In genomic region chr2:38720613-38721241, GRCh38 we compare ENCODE assay signal across 8 cellular contexts. TPM values are rescaled to one million over a fixed set of nuclear protein-coding genes. Genes with fewer than 3 reads are reported as not detected.
DNase-seq lines count a peak whose midpoint lies in the region; FAIRE-seq and TF ChIP-seq lines count a peak whose summit lies in the region.

No MANE protein-coding gene starts in this region.

- H3K27me3 ChIP-seq in small intestine (ENCODE audit: control insufficient read depth in 2 of 2, insufficient read depth in 2 of 2, low read length in 2 of 2), result no peaks in the 10 kb centered on the region

- H3K4me1 Mint-ChIP-seq in activated naive CD4-positive, alpha-beta T cell treated with anti-CD3 and anti-CD28 coated beads, Interleukin-2, amount 10 ng/mL, durations not matched to agents 7 days and 5 days, result peaks cover 40% of the 10 kb centered on the region

- peak overlapping the region; percentile 45 for H3K27ac Mint-ChIP-seq in activated naive CD4-positive, alpha-beta T cell treated with anti-CD3 and anti-CD28 coated beads, Interleukin-2, amount 10 ng/mL, durations not matched to agents 7 days and 5 days

- H3K4me1 ChIP-seq in small intestine (ENCODE audit: control insufficient read depth in 2 of 2, insufficient read depth in 1 of 2, low read depth in 1 of 2, low read length in 1 of 2), result no peaks in the 10 kb centered on the region

- no peaks in the 10 kb centered on the region for H3K36me3 ChIP-seq in small intestine (ENCODE audit: control insufficient read depth in 2 of 2, insufficient read depth in 2 of 2, low read length in 2 of 2)

- no peak for FAIRE-seq in small intestine (lab: Jason Lieb, UNC)

- peaks cover 5% of the 10 kb centered on the region for H3K9me3 Mint-ChIP-seq in activated naive CD4-positive, alpha-beta T cell treated with anti-CD3 and anti-CD28 coated beads, Interleukin-2, amount 10 ng/mL, durations not matched to agents 7 days and 5 days

- H3K4me3 ChIP-seq in retinal pigment epithelial cell (ENCODE audit: low read length), result no peak overlapping the region
- H3K4me3 ChIP-seq in small intestine (ENCODE audit: low read depth in 1 of 2, low read length in 2 of 2), result no peak overlapping the region

- no peak overlapping the region for H3K4me3 Mint-ChIP-seq in activated naive CD4-positive, alpha-beta T cell treated with anti-CD3 and anti-CD28 coated beads, Interleukin-2, amount 10 ng/mL, durations not matched to agents 7 days and 5 days

- H3K27ac ChIP-seq in small intestine (ENCODE audit: low read depth in 1 of 2, low read length in 1 of 2), result no peak overlapping the region

- peaks cover 40% of the 10 kb centered on the region for H3K36me3 Mint-ChIP-seq in activated naive CD4-positive, alpha-beta T cell treated with anti-CD3 and anti-CD28 coated beads, Interleukin-2, amount 10 ng/mL, durations not matched to agents 7 days and 5 days

- no peak for TF ChIP-seq CTCF in retinal pigment epithelial cell (conservative IDR thresholded peaks at IDR 0.05; ENCODE audit: low read depth, low read length)

- H3K27me3 Mint-ChIP-seq in activated naive CD4-positive, alpha-beta T cell treated with anti-CD3 and anti-CD28 coated beads, Interleukin-2, amount 10 ng/mL, durations not matched to agents 7 days and 5 days, result no peaks in the 10 kb centered on the region

- CTCF ChIA-PET in activated naive CD4-positive, alpha-beta T cell treated with anti-CD3 and anti-CD28 coated beads, Interleukin-2, amount 10 ng/mL, durations not matched to agents 7 days and 5 days (lab: Charles Lee), result interaction anchor here (9.1 to 12.3 kb wide), 2 partner anchors 117 to 138 kb away, joined by 91 to 130 read pairs; partner anchors contain the start of gene HNRNPLL

- H3K9me3 ChIP-seq in small intestine (ENCODE audit: control insufficient read depth, low read depth), result no peaks in the 10 kb centered on the region

- 59 to 76% (median 67%) methylated on average over 4 of the region's 4 CpGs for WGBS in small intestine, 3 donors

- no peak for DNase-seq in activated naive CD4-positive, alpha-beta T cell treated with anti-CD3 and anti-CD28 coated beads, Interleukin-2, amount 10 ng/mL, durations not matched to agents 7 days and 5 days
- no peak for DNase-seq in activated naive CD4-positive, alpha-beta T cell (lab: John Stamatoyannopoulos, UW)
- peak; percentile 14 for DNase-seq in T1000 (lab: John Stamatoyannopoulos, UW)
- peak; percentile 97 for DNase-seq in fibroblast of the conjunctiva (ENCODE audit: low read depth)
- DNase-seq in retinal pigment epithelial cell (ENCODE audit: low read depth), result peak; percentile 94
- DNase-seq in 8988T, result no peak
- DNase-seq in small intestine, result no peak
- no peak for DNase-seq in DMS114 treated with DMSO at 0.1 percent for 48 hours (lab: John Stamatoyannopoulos, UW; ENCODE audit: unreplicated experiment)

RNA-seq across cellular contexts. Expression of gene SRSF7, which starts 30.4 kb away (rescaled TPM):
- 100 to 1,000 TPM in 2 of 3 donors, 10 to 100 TPM in 1; 78.6 to 202 (median 185) TPM for polyA plus RNA-seq in small intestine

RNA-seq across cellular contexts. Expression of gene GALM, which starts 54.8 kb away (rescaled TPM):
- polyA plus RNA-seq in small intestine, result 100 to 1,000 TPM in 1 of 3 donors, 10 to 100 TPM in 2; 48.6 to 148 (median 74.6) TPM

RNA-seq across cellular contexts. Expression of gene GEMIN6, which starts 57.3 kb away (rescaled TPM):
- 10 to 100 TPM; 10.8 to 20.6 (median 14.4) TPM for polyA plus RNA-seq in small intestine

Comparison
In these comparisons a context has a peak if more than half of its experiments do, and no peak if none do; other contexts are left out.
1. DNase-seq: peak in T1000 (single experiment), fibroblast of the conjunctiva (single experiment) and retinal pigment epithelial cell (single experiment); none in activated naive CD4-positive, alpha-beta T cell treated with anti-CD3 and anti-CD28 coated beads, Interleukin-2, amount 10 ng/mL, durations not matched to agents 7 days and 5 days (single experiment), activated naive CD4-positive, alpha-beta T cell (0 of 4), 8988T (single experiment), small intestine (single experiment) and DMS114 treated with DMSO at 0.1 percent for 48 hours (single experiment).